8 cellular contexts compared by ENCODE assay signal in the genomic region with DNA sequence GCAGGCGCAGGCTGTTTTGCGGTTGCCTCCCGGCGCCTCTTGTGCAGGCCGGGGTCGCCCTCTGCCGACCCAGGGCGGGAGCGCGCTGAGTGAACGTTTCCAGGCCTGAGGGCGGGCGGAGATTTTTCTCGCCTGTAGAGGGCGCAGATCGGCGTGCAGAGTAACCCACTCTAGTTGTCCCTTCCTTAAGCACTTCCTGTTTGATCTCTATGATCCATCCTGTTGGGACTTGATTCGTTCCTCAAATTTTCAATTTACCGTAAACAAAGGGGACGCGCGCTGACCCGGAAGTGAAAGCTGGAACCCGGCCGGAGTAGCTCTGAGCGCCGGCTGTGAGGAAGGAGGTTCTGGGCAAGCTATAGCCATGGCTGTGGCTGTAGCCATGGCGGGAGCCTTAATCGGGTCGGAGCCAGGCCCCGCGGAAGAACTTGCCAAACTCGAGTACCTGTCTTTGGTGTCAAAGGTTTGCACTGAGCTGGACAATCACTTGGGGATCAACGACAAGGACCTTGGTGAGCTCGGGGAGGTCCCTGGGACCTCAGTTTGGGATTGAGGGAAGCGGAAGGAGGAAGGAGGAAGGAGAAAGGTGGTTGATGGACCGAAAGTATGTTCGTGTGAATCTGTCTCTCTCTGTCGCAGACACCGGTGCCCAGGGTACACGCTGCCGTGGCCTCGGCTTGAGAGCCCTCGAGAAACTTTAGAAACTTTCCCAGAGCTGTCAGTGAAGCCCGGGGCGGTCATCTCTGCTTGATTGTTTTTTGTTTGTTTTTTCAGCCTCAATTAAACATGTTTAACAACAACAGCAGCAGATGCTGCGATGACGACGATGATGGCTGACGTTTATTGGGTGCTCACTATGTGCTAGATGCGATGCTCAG. TPM values are rescaled to one million over a fixed set of nuclear protein-coding genes. Genes with fewer than 3 reads are reported as not detected.
DNase-seq lines count a peak whose midpoint lies in the region; ATAC-seq and TF ChIP-seq lines count a peak whose summit lies in the region.

A gene (plus strand): TSS at position 302 of the 878 bp plus-strand sequence. CDS start 63 bp downstream, at position 365.

- no peaks in the 10 kb centered on the region for H3K36me3 ChIP-seq in RWPE2 (ENCODE audit: low read depth)

- peaks cover 16 to 19% of the 10 kb centered on the region in 2 donors for H3K4me1 Mint-ChIP-seq in natural killer cell treated with Interleukin-12 subunit alpha and Interleukin-12 subunit beta and Interleukin-15 and Interleukin-18, amount 100 ng/mL, for 72 hours (ENCODE audit: low read depth in 2 of 2)
- H3K4me1 Mint-ChIP-seq in stimulated activated naive CD8-positive, alpha-beta T cell treated with anti-CD3 and anti-CD28 coated beads, Interleukin-15, Interleukin-2, amounts not matched to agents 100 ng/mL and 50 ng/mL, for 24 hours (ENCODE audit: low read depth), result peaks cover 41% of the 10 kb centered on the region

- peaks cover 5% of the 10 kb centered on the region for H3K36me3 Mint-ChIP-seq in natural killer cell treated with Interleukin-12 subunit alpha and Interleukin-12 subunit beta and Interleukin-15 and Interleukin-18, amount 100 ng/mL, for 72 hours
- H3K36me3 Mint-ChIP-seq in stimulated activated naive CD8-positive, alpha-beta T cell treated with anti-CD3 and anti-CD28 coated beads, Interleukin-15, Interleukin-2, amounts not matched to agents 100 ng/mL and 50 ng/mL, for 24 hours (ENCODE audit: low read depth), result peaks cover 3% of the 10 kb centered on the region

- H3K9me3 ChIP-seq in RWPE2 (ENCODE audit: severe bottlenecking), result no peaks in the 10 kb centered on the region

- peak within 1 kb of the TSS; percentile 98 for H3K4me3 ChIP-seq in LNCaP clone FGC (ENCODE audit: low read depth, low read length)
- peak within 1 kb of the TSS; percentile 48 for H3K4me3 ChIP-seq in RWPE2 (ENCODE audit: severe bottlenecking)

- peak within 1 kb of the TSS; percentile 100 for H3K4me3 Mint-ChIP-seq in natural killer cell treated with Interleukin-12 subunit alpha and Interleukin-12 subunit beta and Interleukin-15 and Interleukin-18, amount 100 ng/mL, for 72 hours
- H3K4me3 Mint-ChIP-seq in stimulated activated naive CD8-positive, alpha-beta T cell treated with anti-CD3 and anti-CD28 coated beads, Interleukin-15, Interleukin-2, amounts not matched to agents 100 ng/mL and 50 ng/mL, for 24 hours, result peak within 1 kb of the TSS; percentile 100

- H3K27ac Mint-ChIP-seq in natural killer cell treated with Interleukin-12 subunit alpha and Interleukin-12 subunit beta and Interleukin-15 and Interleukin-18, amount 100 ng/mL, for 72 hours, result peak within 1 kb of the TSS; percentile 98 to 100
- peak within 1 kb of the TSS; percentile 98 for H3K27ac Mint-ChIP-seq in stimulated activated naive CD8-positive, alpha-beta T cell treated with anti-CD3 and anti-CD28 coated beads, Interleukin-15, Interleukin-2, amounts not matched to agents 100 ng/mL and 50 ng/mL, for 24 hours

- peak; percentile 100 for TF ChIP-seq CTCF in LNCaP clone FGC (IDR thresholded peaks at IDR 0.05; ENCODE audit: control insufficient read depth, extremely low read depth, insufficient read depth)
- peak; percentile 100 for TF ChIP-seq CTCF in RWPE2 (IDR thresholded peaks at IDR 0.05; ENCODE audit: poor library complexity, severe bottlenecking)

- no peaks in the 10 kb centered on the region for H3K9me3 Mint-ChIP-seq in natural killer cell treated with Interleukin-12 subunit alpha and Interleukin-12 subunit beta and Interleukin-15 and Interleukin-18, amount 100 ng/mL, for 72 hours
- no peaks in the 10 kb centered on the region for H3K9me3 Mint-ChIP-seq in stimulated activated naive CD8-positive, alpha-beta T cell treated with anti-CD3 and anti-CD28 coated beads, Interleukin-15, Interleukin-2, amounts not matched to agents 100 ng/mL and 50 ng/mL, for 24 hours

- H3K4me1 ChIP-seq in RWPE2 (ENCODE audit: insufficient read depth, poor library complexity, severe bottlenecking), result peaks cover 7% of the 10 kb centered on the region

- no peaks in the 10 kb centered on the region for H3K27me3 Mint-ChIP-seq in natural killer cell treated with Interleukin-12 subunit alpha and Interleukin-12 subunit beta and Interleukin-15 and Interleukin-18, amount 100 ng/mL, for 72 hours
- no peaks in the 10 kb centered on the region for H3K27me3 Mint-ChIP-seq in stimulated activated naive CD8-positive, alpha-beta T cell treated with anti-CD3 and anti-CD28 coated beads, Interleukin-15, Interleukin-2, amounts not matched to agents 100 ng/mL and 50 ng/mL, for 24 hours

- DNase-seq in ELF-1 (ENCODE audit: low read depth, low spot score), result peak; percentile 100
- peak; percentile 93 for DNase-seq in GOT3 (lab: John Stamatoyannopoulos, UW)
- peak; percentile 98 for DNase-seq in LNCaP clone FGC (ENCODE audit: low read depth)
- peak; percentile 95 for DNase-seq in RWPE2 (ENCODE audit: low spot score)
- DNase-seq in activated T-helper 9 cell treated with anti-CD3 and anti-CD28 coated beads, Interleukin-2, amount 50 U/mL, for 16 hours (ENCODE audit: low read depth), result peak; percentile 97
- DNase-seq in fibroblast of peridontal ligament (ENCODE audit: extremely low read depth), result peak; percentile 99
- DNase-seq in natural killer cell treated with Interleukin-12 subunit alpha and Interleukin-12 subunit beta and Interleukin-15 and Interleukin-18, amount 100 ng/mL, for 72 hours (ENCODE audit: low spot score), result peak; percentile 98

- H3K27ac ChIP-seq in RWPE2 (ENCODE audit: poor library complexity, severe bottlenecking), result peak within 1 kb of the TSS; percentile 57

- peak; percentile 95 for ATAC-seq in RWPE2 (ENCODE audit: low read depth)
- peak; percentile 99 to 100 for ATAC-seq in natural killer cell treated with Interleukin-12 subunit alpha and Interleukin-12 subunit beta and Interleukin-15 and Interleukin-18, amount 100 ng/mL, for 72 hours

- no peaks in the 10 kb centered on the region for H3K27me3 ChIP-seq in RWPE2 (ENCODE audit: insufficient read depth, poor library complexity, severe bottlenecking)

RNA-seq across cellular contexts. Expression of the gene that starts here (rescaled TPM):
- 10 to 100 TPM; 51.8 to 54.2 TPM for total RNA-seq in natural killer cell treated with Interleukin-12 subunit alpha and Interleukin-12 subunit beta and Interleukin-15 and Interleukin-18, amount 100 ng/mL, for 72 hours

Comparison
In these comparisons a context has a peak if more than half of its experiments do, and no peak if none do; other contexts are left out.
1. Peak in every context shown above with its lines: DNase-seq, ATAC-seq, H3K4me3 ChIP-seq and H3K27ac ChIP-seq.